ENCODE assay signal across 1 cellular context in the genomic region with DNA sequence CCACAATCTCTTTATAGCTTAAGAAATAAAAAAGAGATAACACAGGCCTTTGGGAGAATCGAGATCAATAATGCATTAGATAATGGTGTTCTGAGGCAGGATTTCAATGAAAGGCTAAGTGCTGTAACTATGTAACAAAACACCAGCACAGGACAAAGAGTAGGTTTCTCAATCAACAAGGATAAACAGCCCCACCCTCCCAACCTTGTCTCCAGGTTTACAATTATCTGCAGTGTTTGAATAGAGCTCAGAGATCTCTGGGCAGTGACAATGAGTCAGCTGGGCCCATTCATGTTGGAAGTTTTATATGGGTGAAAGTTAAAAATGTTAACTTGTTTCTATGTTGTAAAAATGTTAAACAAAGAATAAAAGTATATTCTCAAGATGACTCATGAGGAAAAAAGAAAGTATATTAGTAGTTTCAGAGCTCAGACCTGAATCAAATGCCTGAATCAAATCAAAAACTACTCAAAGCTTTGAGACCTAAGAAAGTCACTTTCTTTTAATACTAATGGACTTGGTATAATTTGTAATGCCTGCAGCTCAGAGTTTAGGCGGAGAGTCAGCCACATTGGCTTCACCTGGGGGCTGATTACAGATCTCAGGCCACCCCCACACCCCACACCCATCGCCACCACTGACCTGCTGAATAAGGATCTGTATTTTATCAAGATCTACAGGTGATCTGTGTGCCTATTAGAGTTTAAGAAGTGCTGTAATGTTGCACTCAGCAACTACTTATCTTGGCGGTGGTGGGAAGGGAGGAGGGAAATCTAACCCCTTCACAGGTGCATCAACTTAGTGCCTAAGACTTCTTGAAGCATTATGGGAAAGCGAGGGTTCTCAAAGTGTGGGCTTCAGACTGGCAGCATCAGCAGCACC.
TF ChIP-seq lines count a peak whose summit lies in the region.

No MANE protein-coding gene starts in this region.

TF ChIP-seq in HepG2, 621 proteins besides CTCF, POLR2A, EP300 and RAD21 (continues in another document):
- TF ChIP-seq ZNF652 (CRISPR knock-in tag; IDR thresholded peaks at IDR 0.05; ENCODE audit: borderline replicate concordance, low read depth) (peak; percentile 62; the same call in 1 of the 2 replicates), ZZZ3 (CRISPR knock-in tag; IDR thresholded peaks at IDR 0.05; ENCODE audit: borderline replicate concordance) (no peak), ZNF205 (CRISPR knock-in tag; IDR thresholded peaks at IDR 0.05) (0 out of 2 replicates have a peak, but pooled peaks have one; percentile 43), ZNF382 (CRISPR knock-in tag; IDR thresholded peaks at IDR 0.05; ENCODE audit: borderline replicate concordance) (no peak), TCF12 (IDR thresholded peaks at IDR 0.05) (no peak), TCF12 (CRISPR knock-in tag; IDR thresholded peaks at IDR 0.05) (0 out of 2 replicates have a peak, but pooled peaks have one; percentile 46), SALL1 (CRISPR knock-in tag; IDR thresholded peaks at IDR 0.05) (peak; percentile 76; the same call in 1 of the 2 replicates), ZNF234 (CRISPR knock-in tag; conservative IDR thresholded peaks at IDR 0.05) (no peak), ZNF558 (CRISPR knock-in tag; IDR thresholded peaks at IDR 0.05; ENCODE audit: borderline replicate concordance) (no peak), HOXA5 (CRISPR knock-in tag; IDR thresholded peaks at IDR 0.05) (peak; percentile 44; the same call in 1 of the 2 replicates), KAT8 (CRISPR knock-in tag; IDR thresholded peaks at IDR 0.05) (peak; percentile 69; the same call in 1 of the 2 replicates), MAF1 (CRISPR knock-in tag; IDR thresholded peaks at IDR 0.05; ENCODE audit: borderline replicate concordance) (no peak), ZNF556 (CRISPR knock-in tag; IDR thresholded peaks at IDR 0.05; ENCODE audit: borderline replicate concordance) (no peak), IKZF4 (CRISPR knock-in tag; IDR thresholded peaks at IDR 0.05; ENCODE audit: borderline replicate concordance, low read depth, not compliant biosample characterization) (no peak), ZNF777 (CRISPR knock-in tag; IDR thresholded peaks at IDR 0.05) (no peak), ZKSCAN8 (CRISPR knock-in tag; IDR thresholded peaks at IDR 0.05; ENCODE audit: borderline replicate concordance) (peak; percentile 92; the same call in 1 of the 2 replicates), SKI (IDR thresholded peaks at IDR 0.05; ENCODE audit: partially characterized antibody) (peak; percentile 64), ZFY (CRISPR knock-in tag; IDR thresholded peaks at IDR 0.05) (no peak), ZNF841 (CRISPR knock-in tag; IDR thresholded peaks at IDR 0.05; ENCODE audit: borderline replicate concordance) (no peak), ZSCAN9 (CRISPR knock-in tag; IDR thresholded peaks at IDR 0.05; ENCODE audit: borderline replicate concordance) (peak; percentile 73; the same call in 1 of the 2 replicates), POLR2AphosphoS2 (IDR thresholded peaks at IDR 0.05; ENCODE audit: low read depth, low read length) (no peak), HMGA1 (CRISPR knock-in tag; conservative IDR thresholded peaks at IDR 0.05) (no peak), BRD4 (CRISPR knock-in tag; IDR thresholded peaks at IDR 0.05) (no peak), ZNF660 (CRISPR knock-in tag; IDR thresholded peaks at IDR 0.05; ENCODE audit: borderline replicate concordance, low read depth) (no peak)
- TF ChIP-seq, protein P1, sequence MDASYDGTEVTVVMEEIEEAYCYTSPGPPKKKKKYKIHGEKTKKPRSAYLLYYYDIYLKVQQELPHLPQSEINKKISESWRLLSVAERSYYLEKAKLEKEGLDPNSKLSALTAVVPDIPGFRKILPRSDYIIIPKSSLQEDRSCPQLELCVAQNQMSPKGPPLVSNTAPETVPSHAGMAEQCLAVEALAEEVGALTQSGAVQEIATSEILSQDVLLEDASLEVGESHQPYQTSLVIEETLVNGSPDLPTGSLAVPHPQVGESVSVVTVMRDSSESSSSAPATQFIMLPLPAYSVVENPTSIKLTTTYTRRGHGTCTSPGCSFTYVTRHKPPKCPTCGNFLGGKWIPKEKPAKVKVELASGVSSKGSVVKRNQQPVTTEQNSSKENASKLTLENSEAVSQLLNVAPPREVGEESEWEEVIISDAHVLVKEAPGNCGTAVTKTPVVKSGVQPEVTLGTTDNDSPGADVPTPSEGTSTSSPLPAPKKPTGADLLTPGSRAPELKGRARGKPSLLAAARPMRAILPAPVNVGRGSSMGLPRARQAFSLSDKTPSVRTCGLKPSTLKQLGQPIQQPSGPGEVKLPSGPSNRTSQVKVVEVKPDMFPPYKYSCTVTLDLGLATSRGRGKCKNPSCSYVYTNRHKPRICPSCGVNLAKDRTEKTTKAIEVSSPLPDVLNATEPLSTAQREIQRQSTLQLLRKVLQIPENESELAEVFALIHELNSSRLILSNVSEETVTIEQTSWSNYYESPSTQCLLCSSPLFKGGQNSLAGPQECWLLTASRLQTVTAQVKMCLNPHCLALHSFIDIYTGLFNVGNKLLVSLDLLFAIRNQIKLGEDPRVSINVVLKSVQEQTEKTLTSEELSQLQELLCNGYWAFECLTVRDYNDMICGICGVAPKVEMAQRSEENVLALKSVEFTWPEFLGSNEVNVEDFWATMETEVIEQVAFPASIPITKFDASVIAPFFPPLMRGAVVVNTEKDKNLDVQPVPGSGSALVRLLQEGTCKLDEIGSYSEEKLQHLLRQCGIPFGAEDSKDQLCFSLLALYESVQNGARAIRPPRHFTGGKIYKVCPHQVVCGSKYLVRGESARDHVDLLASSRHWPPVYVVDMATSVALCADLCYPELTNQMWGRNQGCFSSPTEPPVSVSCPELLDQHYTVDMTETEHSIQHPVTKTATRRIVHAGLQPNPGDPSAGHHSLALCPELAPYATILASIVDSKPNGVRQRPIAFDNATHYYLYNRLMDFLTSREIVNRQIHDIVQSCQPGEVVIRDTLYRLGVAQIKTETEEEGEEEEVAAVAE (CRISPR knock-in tag; IDR thresholded peaks at IDR 0.05; ENCODE audit: borderline replicate concordance): 0 out of 2 replicates have a peak, but pooled peaks have one; percentile 63
- TF ChIP-seq, protein P2, sequence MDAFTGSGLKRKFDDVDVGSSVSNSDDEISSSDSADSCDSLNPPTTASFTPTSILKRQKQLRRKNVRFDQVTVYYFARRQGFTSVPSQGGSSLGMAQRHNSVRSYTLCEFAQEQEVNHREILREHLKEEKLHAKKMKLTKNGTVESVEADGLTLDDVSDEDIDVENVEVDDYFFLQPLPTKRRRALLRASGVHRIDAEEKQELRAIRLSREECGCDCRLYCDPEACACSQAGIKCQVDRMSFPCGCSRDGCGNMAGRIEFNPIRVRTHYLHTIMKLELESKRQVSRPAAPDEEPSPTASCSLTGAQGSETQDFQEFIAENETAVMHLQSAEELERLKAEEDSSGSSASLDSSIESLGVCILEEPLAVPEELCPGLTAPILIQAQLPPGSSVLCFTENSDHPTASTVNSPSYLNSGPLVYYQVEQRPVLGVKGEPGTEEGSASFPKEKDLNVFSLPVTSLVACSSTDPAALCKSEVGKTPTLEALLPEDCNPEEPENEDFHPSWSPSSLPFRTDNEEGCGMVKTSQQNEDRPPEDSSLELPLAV (CRISPR knock-in tag; conservative IDR thresholded peaks at IDR 0.05; ENCODE audit: low read depth): no peak
- TF ChIP-seq, protein P3, sequence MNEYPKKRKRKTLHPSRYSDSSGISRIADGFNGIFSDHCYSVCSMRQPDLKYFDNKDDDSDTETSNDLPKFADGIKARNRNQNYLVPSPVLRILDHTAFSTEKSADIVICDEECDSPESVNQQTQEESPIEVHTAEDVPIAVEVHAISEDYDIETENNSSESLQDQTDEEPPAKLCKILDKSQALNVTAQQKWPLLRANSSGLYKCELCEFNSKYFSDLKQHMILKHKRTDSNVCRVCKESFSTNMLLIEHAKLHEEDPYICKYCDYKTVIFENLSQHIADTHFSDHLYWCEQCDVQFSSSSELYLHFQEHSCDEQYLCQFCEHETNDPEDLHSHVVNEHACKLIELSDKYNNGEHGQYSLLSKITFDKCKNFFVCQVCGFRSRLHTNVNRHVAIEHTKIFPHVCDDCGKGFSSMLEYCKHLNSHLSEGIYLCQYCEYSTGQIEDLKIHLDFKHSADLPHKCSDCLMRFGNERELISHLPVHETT (CRISPR knock-in tag; conservative IDR thresholded peaks at IDR 0.05): no peak
- TF ChIP-seq, protein P4, sequence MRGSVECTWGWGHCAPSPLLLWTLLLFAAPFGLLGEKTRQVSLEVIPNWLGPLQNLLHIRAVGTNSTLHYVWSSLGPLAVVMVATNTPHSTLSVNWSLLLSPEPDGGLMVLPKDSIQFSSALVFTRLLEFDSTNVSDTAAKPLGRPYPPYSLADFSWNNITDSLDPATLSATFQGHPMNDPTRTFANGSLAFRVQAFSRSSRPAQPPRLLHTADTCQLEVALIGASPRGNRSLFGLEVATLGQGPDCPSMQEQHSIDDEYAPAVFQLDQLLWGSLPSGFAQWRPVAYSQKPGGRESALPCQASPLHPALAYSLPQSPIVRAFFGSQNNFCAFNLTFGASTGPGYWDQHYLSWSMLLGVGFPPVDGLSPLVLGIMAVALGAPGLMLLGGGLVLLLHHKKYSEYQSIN (CRISPR knock-in tag; IDR thresholded peaks at IDR 0.05; ENCODE audit: borderline replicate concordance): no peak
- TF ChIP-seq, protein P5, sequence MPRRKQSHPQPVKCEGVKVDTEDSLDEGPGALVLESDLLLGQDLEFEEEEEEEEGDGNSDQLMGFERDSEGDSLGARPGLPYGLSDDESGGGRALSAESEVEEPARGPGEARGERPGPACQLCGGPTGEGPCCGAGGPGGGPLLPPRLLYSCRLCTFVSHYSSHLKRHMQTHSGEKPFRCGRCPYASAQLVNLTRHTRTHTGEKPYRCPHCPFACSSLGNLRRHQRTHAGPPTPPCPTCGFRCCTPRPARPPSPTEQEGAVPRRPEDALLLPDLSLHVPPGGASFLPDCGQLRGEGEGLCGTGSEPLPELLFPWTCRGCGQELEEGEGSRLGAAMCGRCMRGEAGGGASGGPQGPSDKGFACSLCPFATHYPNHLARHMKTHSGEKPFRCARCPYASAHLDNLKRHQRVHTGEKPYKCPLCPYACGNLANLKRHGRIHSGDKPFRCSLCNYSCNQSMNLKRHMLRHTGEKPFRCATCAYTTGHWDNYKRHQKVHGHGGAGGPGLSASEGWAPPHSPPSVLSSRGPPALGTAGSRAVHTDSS (CRISPR knock-in tag; conservative IDR thresholded peaks at IDR 0.05): no peak
- TF ChIP-seq, protein P6, sequence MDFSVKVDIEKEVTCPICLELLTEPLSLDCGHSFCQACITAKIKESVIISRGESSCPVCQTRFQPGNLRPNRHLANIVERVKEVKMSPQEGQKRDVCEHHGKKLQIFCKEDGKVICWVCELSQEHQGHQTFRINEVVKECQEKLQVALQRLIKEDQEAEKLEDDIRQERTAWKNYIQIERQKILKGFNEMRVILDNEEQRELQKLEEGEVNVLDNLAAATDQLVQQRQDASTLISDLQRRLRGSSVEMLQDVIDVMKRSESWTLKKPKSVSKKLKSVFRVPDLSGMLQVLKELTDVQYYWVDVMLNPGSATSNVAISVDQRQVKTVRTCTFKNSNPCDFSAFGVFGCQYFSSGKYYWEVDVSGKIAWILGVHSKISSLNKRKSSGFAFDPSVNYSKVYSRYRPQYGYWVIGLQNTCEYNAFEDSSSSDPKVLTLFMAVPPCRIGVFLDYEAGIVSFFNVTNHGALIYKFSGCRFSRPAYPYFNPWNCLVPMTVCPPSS (IDR thresholded peaks at IDR 0.05): no peak
- TF ChIP-seq, protein P7, sequence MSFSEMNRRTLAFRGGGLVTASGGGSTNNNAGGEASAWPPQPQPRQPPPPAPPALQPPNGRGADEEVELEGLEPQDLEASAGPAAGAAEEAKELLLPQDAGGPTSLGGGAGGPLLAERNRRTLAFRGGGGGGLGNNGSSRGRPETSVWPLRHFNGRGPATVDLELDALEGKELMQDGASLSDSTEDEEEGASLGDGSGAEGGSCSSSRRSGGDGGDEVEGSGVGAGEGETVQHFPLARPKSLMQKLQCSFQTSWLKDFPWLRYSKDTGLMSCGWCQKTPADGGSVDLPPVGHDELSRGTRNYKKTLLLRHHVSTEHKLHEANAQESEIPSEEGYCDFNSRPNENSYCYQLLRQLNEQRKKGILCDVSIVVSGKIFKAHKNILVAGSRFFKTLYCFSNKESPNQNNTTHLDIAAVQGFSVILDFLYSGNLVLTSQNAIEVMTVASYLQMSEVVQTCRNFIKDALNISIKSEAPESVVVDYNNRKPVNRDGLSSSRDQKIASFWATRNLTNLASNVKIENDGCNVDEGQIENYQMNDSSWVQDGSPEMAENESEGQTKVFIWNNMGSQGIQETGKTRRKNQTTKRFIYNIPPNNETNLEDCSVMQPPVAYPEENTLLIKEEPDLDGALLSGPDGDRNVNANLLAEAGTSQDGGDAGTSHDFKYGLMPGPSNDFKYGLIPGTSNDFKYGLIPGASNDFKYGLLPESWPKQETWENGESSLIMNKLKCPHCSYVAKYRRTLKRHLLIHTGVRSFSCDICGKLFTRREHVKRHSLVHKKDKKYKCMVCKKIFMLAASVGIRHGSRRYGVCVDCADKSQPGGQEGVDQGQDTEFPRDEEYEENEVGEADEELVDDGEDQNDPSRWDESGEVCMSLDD (CRISPR knock-in tag; IDR thresholded peaks at IDR 0.05; ENCODE audit: borderline replicate concordance): no peak
- TF ChIP-seq, protein P8, sequence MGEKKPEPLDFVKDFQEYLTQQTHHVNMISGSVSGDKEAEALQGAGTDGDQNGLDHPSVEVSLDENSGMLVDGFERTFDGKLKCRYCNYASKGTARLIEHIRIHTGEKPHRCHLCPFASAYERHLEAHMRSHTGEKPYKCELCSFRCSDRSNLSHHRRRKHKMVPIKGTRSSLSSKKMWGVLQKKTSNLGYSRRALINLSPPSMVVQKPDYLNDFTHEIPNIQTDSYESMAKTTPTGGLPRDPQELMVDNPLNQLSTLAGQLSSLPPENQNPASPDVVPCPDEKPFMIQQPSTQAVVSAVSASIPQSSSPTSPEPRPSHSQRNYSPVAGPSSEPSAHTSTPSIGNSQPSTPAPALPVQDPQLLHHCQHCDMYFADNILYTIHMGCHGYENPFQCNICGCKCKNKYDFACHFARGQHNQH (CRISPR knock-in tag; IDR thresholded peaks at IDR 0.05): peak; percentile 73
